In genomic region chr3:186108941-186109865, GRCh38 we compare ENCODE assay signal across 8 cellular contexts. TPM values are rescaled to one million over a fixed set of nuclear protein-coding genes. Genes with fewer than 3 reads are reported as not detected.
A peak's percentile ranks its signal among the peaks of the same experiment; 100 is the strongest.
DNase-seq lines count a peak whose midpoint lies in the region; ATAC-seq and TF ChIP-seq lines count a peak whose summit lies in the region.

ETV5 (minus strand) TSS chr3:186109089; CDS start chr3:186105868, 3,221 bp downstream.

- no peaks in the 10 kb centered on the region for H3K9me3 Mint-ChIP-seq in WTC11

- CTCF ChIA-PET in AG04449 (lab: Yijun Ruan, JAX) = interaction anchor here (1.1 to 1.6 kb wide), 4 partner anchors 12 to 172 kb away, joined by 3 to 5 read pairs (median 4); no protein-coding TSS in a partner anchor
- CTCF ChIA-PET in WTC11 (lab: Charles Lee) = interaction anchor here (0.6 to 2.6 kb wide), 9 partner anchors 11 to 165 kb away, joined by 3 to 12 read pairs (median 4); no protein-coding TSS in a partner anchor

- H3K27me3 Mint-ChIP-seq in WTC11 (ENCODE audit: low read depth) = peaks cover 61% of the 10 kb centered on the region

- peaks cover 9% of the 10 kb centered on the region for H3K36me3 Mint-ChIP-seq in WTC11

- H3K4me1 ChIP-seq in iPS-20b (ENCODE audit: insufficient read depth, low read length) (peaks cover 13% of the 10 kb centered on the region), skeletal muscle tissue (ENCODE audit: control insufficient read depth in 3 of 3, insufficient read depth in 3 of 3, low read length in 3 of 3) (peaks cover 29 to 33% (median 29%) of the 10 kb centered on the region in 3 donors)

- DNase-seq in AG04449 (ENCODE audit: low read depth, low spot score) = peak; percentile 99
- DNase-seq in NCI-H2227 (lab: John Stamatoyannopoulos, UW; ENCODE audit: unreplicated experiment) = peak; percentile 99
- DNase-seq in WTC11 (ENCODE audit: low spot score) = peak; percentile 99
- peak; percentile 100 for DNase-seq in cardiac fibroblast (ENCODE audit: low read depth in 2 of 2)

- H3K36me3 ChIP-seq in iPS-20b (ENCODE audit: insufficient read depth, low read depth, low read length) = peaks cover 1% of the 10 kb centered on the region; the same call in 1 of the 2 replicates
- no peaks in the 10 kb centered on the region for H3K36me3 ChIP-seq in skeletal muscle tissue (ENCODE audit: control insufficient read depth in 3 of 3, insufficient read depth in 3 of 3, low read length in 3 of 3)

- H3K4me3 Mint-ChIP-seq in WTC11 = peak within 1 kb of the TSS; percentile 97

- peaks cover 32% of the 10 kb centered on the region for H3K4me1 Mint-ChIP-seq in WTC11

- H3K27ac ChIP-seq in iPS-20b (ENCODE audit: low read length) (peak within 1 kb of the TSS; percentile 55), skeletal muscle tissue (ENCODE audit: low read depth, low read length) (peak within 1 kb of the TSS; percentile 84)

- peak within 1 kb of the TSS; percentile 86 for H3K4me3 ChIP-seq in AG04449 (ENCODE audit: low read depth, low read length)
- peak within 1 kb of the TSS; percentile 78 to 91 for H3K4me3 ChIP-seq in cardiac fibroblast (replicated peaks in 1 of 2; ENCODE audit: low read depth in 2 of 2, low read length in 2 of 2)
- H3K4me3 ChIP-seq in iPS-20b (ENCODE audit: low read length) = peak within 1 kb of the TSS; percentile 83
- peak within 1 kb of the TSS; percentile 76 to 89 (median 84) for H3K4me3 ChIP-seq in skeletal muscle tissue (ENCODE audit: low read length in 3 of 3)

- peak; percentile 94 for ATAC-seq in GM18907 (IDR thresholded peaks at IDR 0.05; ENCODE audit: unreplicated experiment)
- peak; percentile 93 for ATAC-seq in HG03139 (IDR thresholded peaks at IDR 0.05; ENCODE audit: unreplicated experiment)
- peak; percentile 95 for ATAC-seq in WTC11

- H3K27me3 ChIP-seq in iPS-20b (ENCODE audit: insufficient read depth, low read length) (peaks cover 78% of the 10 kb centered on the region), skeletal muscle tissue (ENCODE audit: control insufficient read depth in 3 of 3, insufficient read depth in 3 of 3, low read length in 3 of 3) (peaks cover 2 to 7% (median 5%) of the 10 kb centered on the region in 3 donors)

- POLR2A ChIA-PET in AG04449 (lab: Yijun Ruan, JAX) (interaction anchor here (1.8 kb wide), 1 partner anchor 11 kb away, joined by 14 read pairs; no protein-coding TSS in a partner anchor), WTC11 (lab: Charles Lee) (interaction anchor here (1.2 to 2.9 kb wide), 5 partner anchors 11 to 171 kb away, joined by 3 to 21 read pairs (median 8); partner anchors contain the start of gene TRA2B)

- TF ChIP-seq CTCF in AG04449 (IDR thresholded peaks at IDR 0.05; ENCODE audit: insufficient read depth, low read length, missing control alignments) (no peak), WTC11 (IDR thresholded peaks at IDR 0.05) (no peak), cardiac fibroblast (IDR thresholded peaks at IDR 0.05; ENCODE audit: low read depth, low read length) (no peak)

- peak within 1 kb of the TSS; percentile 77; the same call in 1 of the 2 replicates for H3K9ac ChIP-seq in iPS-20b (ENCODE audit: low read depth, low read length)
- H3K9ac ChIP-seq in skeletal muscle tissue (ENCODE audit: low read depth in 1 of 3, low read length in 3 of 3) = peak within 1 kb of the TSS; percentile 72 to 84 (median 80)

- H3K9me3 ChIP-seq in iPS-20b (ENCODE audit: insufficient read depth, low read depth, low read length) (no peaks in the 10 kb centered on the region), skeletal muscle tissue (ENCODE audit: control insufficient read depth in 3 of 3, low read length in 3 of 3) (no peaks in the 10 kb centered on the region)

- peak within 1 kb of the TSS; percentile 98 for H3K27ac Mint-ChIP-seq in WTC11

TF ChIP-seq in WTC11, 78 proteins besides CTCF, POLR2A, EP300 and RAD21 (continues in another document):
- TF ChIP-seq ZBTB43 (CRISPR knock-in tag; IDR thresholded peaks at IDR 0.05) (no peak), FOXP4 (CRISPR knock-in tag; IDR thresholded peaks at IDR 0.05) (peak; percentile 59; the same call in 1 of the 2 replicates), SP1 (CRISPR knock-in tag; conservative IDR thresholded peaks at IDR 0.05) (peak; percentile 77), FOXP1 (CRISPR knock-in tag; IDR thresholded peaks at IDR 0.05; ENCODE audit: borderline replicate concordance) (peak; percentile 62; the same call in 1 of the 2 replicates), NFATC4 (CRISPR knock-in tag; IDR thresholded peaks at IDR 0.05) (no peak), GABPB1 (CRISPR knock-in tag; IDR thresholded peaks at IDR 0.05) (peak; percentile 24), OVOL2 (CRISPR knock-in tag; IDR thresholded peaks at IDR 0.05; ENCODE audit: borderline replicate concordance) (no peak), NFYB (CRISPR knock-in tag; conservative IDR thresholded peaks at IDR 0.05; ENCODE audit: low read depth) (peak; percentile 94), FOXK1 (CRISPR knock-in tag; IDR thresholded peaks at IDR 0.05) (peak; percentile 98), PRDM15 (CRISPR knock-in tag; IDR thresholded peaks at IDR 0.05) (no peak), ESRRA (CRISPR knock-in tag; IDR thresholded peaks at IDR 0.05; ENCODE audit: borderline replicate concordance) (no peak), E2F4 (CRISPR knock-in tag; IDR thresholded peaks at IDR 0.05; ENCODE audit: borderline replicate concordance, low read depth) (no peak), TP53 (CRISPR knock-in tag; IDR thresholded peaks at IDR 0.05) (peak; percentile 76; the same call in 1 of the 2 replicates), ZNF671 (CRISPR knock-in tag; IDR thresholded peaks at IDR 0.05) (no peak), ZNF396 (CRISPR knock-in tag; IDR thresholded peaks at IDR 0.05; ENCODE audit: borderline replicate concordance) (no peak), NR3C1 (CRISPR knock-in tag; conservative IDR thresholded peaks at IDR 0.05; ENCODE audit: low read depth) (0 out of 2 replicates have a peak, but pooled peaks have one; percentile 49), ELF4 (CRISPR knock-in tag; IDR thresholded peaks at IDR 0.05; ENCODE audit: low read depth) (no peak)

RNA-seq across cellular contexts. Expression of gene ETV5, which starts in this region (rescaled TPM):
- total RNA-seq in WTC11 (2021) = 52.9 to 71.3 TPM (median 62.1 TPM) in 3 replicates
- 18.8 TPM for total RNA-seq in skeletal muscle tissue

Comparison
In these comparisons a context has a peak if more than half of its experiments do, and no peak if none do; other contexts are left out.
1. Peak in every context shown above with its lines: DNase-seq, ATAC-seq, H3K4me3 ChIP-seq and H3K27ac ChIP-seq.